Comparison of ENCODE assay signal across 8 cellular contexts in the genomic region with DNA sequence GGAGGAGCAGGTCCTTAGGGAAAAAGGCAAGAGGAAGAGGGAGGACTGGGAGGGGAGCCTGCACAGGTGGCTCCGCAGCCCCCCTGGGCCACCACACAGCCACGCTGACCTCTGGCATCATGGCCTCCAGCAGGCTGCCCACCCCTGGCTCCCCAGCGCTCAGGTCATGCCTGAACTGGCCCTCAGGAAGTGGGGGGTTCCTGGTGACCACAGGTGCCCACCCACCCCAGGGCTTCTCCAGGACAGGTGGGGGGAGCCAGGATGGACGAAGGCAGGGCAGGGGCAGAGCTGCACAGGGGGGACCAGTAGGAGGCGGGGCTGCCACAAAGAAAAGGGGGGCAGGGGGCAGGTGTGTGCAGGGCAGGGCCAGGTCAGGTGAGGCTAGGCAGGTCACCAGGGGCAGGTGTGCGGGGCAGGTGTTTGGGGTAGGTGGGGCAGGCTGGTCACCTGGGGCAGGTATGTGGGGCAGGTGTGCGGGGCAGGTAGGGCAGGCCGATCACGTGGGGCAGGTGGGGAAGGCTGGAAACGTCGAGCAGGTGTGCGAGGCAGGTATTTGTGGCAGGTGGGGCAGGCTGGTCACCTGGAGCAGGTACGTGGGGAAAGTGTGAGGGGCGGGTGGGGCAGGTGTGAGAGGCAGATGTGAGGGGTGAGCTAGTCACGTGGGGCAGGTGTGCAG.
DNase-seq lines count a peak whose midpoint lies in the region; TF ChIP-seq lines count a peak whose summit lies in the region.

No MANE protein-coding gene starts in this region.

- TF ChIP-seq CTCF in neutrophil (IDR thresholded peaks at IDR 0.05) = no peak

- DNase-seq in COR-L47 (lab: John Stamatoyannopoulos, UW) = peak; percentile 74
- DNase-seq in NCI-H187 (lab: John Stamatoyannopoulos, UW) = peak; percentile 38 to 79
- DNase-seq in caudate nucleus (lab: John Stamatoyannopoulos, UW) = no peak
- DNase-seq in pons (ENCODE audit: low spot score) = no peak
- no peak for DNase-seq in C1 segment of cervical spinal cord (lab: John Stamatoyannopoulos, UW)
- DNase-seq in stimulated activated CD4-positive, alpha-beta T cell treated with anti-CD3 and anti-CD28 coated beads, Interleukin-4, amount 100 ng/mL, for 24 hours = no peak
- no peak for DNase-seq in AG20443 (ENCODE audit: low spot score)

- no peaks in the 10 kb centered on the region for H3K9me3 ChIP-seq in neutrophil

- H3K4me3 ChIP-seq in neutrophil (ENCODE audit: low read depth in 1 of 2, low read length in 1 of 2) = peak overlapping the region; percentile 87 to 90

- peaks cover 33 to 36% of the 10 kb centered on the region in 2 experiments for H3K4me1 ChIP-seq in neutrophil (ENCODE audit: control insufficient read depth in 1 of 2, insufficient read depth in 1 of 2, low read depth in 1 of 2, low read length in 1 of 2)

- H3K27me3 ChIP-seq in neutrophil = no peaks in the 10 kb centered on the region

- peaks cover 12% of the 10 kb centered on the region for H3K36me3 ChIP-seq in neutrophil

- peak overlapping the region; percentile 44 for H3K27ac ChIP-seq in caudate nucleus (ENCODE audit: low read depth, low read length)
- H3K27ac ChIP-seq in neutrophil = peak overlapping the region; percentile 98

Comparison
In these comparisons a context has a peak if more than half of its experiments do, and no peak if none do; other contexts are left out.
1. DNase-seq: peak in COR-L47 (single experiment) and NCI-H187 (2 of 2); none in caudate nucleus (0 of 61), pons (single experiment), C1 segment of cervical spinal cord (0 of 14), stimulated activated CD4-positive, alpha-beta T cell treated with anti-CD3 and anti-CD28 coated beads, Interleukin-4, amount 100 ng/mL, for 24 hours (single experiment) and AG20443 (single experiment).